15 cellular contexts compared by ENCODE assay signal in genomic region chr17:31130286-31131224, GRCh38. TPM values are rescaled to one million over a fixed set of nuclear protein-coding genes. Genes with fewer than 3 reads are reported as not detected.
DNase-seq lines count a peak whose midpoint lies in the region; ATAC-seq and TF ChIP-seq lines count a peak whose summit lies in the region.
"Had no signal": no experiment of that assay in that cellular context is flagged by ENCODE, and none has a peak within 500 bp of the region (broad histone marks: within the 10 kb centered on the region; RNA-seq: fewer than 3 reads in every experiment).

No MANE protein-coding gene starts in this region.

- no peak overlapping the region for H3K4me3 ChIP-seq in heart right ventricle
- H3K4me3 ChIP-seq in prostate gland, result no peak overlapping the region
- H3K4me3 ChIP-seq in transverse colon, result no peak overlapping the region
- H3K4me3 ChIP-seq: adrenal gland, skin epidermis had no signal

- ATAC-seq in central memory CD8-positive, alpha-beta T cell (replicated peaks; ENCODE audit: extremely low read depth, poor library complexity, severe bottlenecking), result no peak
- ATAC-seq in heart right ventricle (peak; percentile 85 to 96 (median 94)), GM18517 (IDR thresholded peaks at IDR 0.05; ENCODE audit: unreplicated experiment) (no peak)

- H3K9me3 Mint-ChIP-seq in H9 (no peaks in the 10 kb centered on the region), neural crest cell (peaks cover 2% of the 10 kb centered on the region)
- no peaks in the 10 kb centered on the region for H3K9me3 Mint-ChIP-seq in central memory CD8-positive, alpha-beta T cell
- H3K9me3 Mint-ChIP-seq: CD8-positive, alpha-beta memory T cell; T-helper 2 cell treated with Interferon-gamma antibody and Interleukin-4, amounts not matched to agents 5 μg/mL and 100 μg/mL, for 36 hours had no signal

- no peak overlapping the region for H3K56ac ChIP-seq in H9 (ENCODE audit: insufficient read length, low read depth, low read length)

- no peak overlapping the region for H2BK12ac ChIP-seq in H9 (ENCODE audit: insufficient read length, low read depth, low read length)

- H2AK5ac ChIP-seq in H9 (ENCODE audit: insufficient read length, low read length), result no peak overlapping the region

- H3K4me3 Mint-ChIP-seq in H9 (peak overlapping the region in 1 of 2 experiments; percentile 37; a peak in 1 of 5 replicates), neural crest cell (no peak overlapping the region)
- H3K4me3 Mint-ChIP-seq in central memory CD8-positive, alpha-beta T cell, result no peak overlapping the region
- H3K4me3 Mint-ChIP-seq: CD8-positive, alpha-beta memory T cell; T-helper 2 cell treated with Interferon-gamma antibody and Interleukin-4, amounts not matched to agents 5 μg/mL and 100 μg/mL, for 36 hours had no signal

- no peaks in the 10 kb centered on the region for H3K27me3 Mint-ChIP-seq in H9 (ENCODE audit: low read depth)
- no peaks in the 10 kb centered on the region for H3K27me3 Mint-ChIP-seq in central memory CD8-positive, alpha-beta T cell
- no peaks in the 10 kb centered on the region for H3K27me3 Mint-ChIP-seq in neural crest cell (ENCODE audit: low read depth)
- H3K27me3 Mint-ChIP-seq: CD8-positive, alpha-beta memory T cell had no signal

- no peaks in the 10 kb centered on the region for H3K4me1 ChIP-seq in H9 (ENCODE audit: insufficient read depth, low read length)
- peaks cover 9 to 38% (median 14%) of the 10 kb centered on the region in 9 donors for H3K4me1 ChIP-seq in heart right ventricle
- no peaks in the 10 kb centered on the region for H3K4me1 ChIP-seq in prostate gland (replicated peaks)
- H3K4me1 ChIP-seq in transverse colon, result no peaks in the 10 kb centered on the region

- no peak overlapping the region for H3K9ac ChIP-seq in H9 (ENCODE audit: extremely low read depth, insufficient read length, low read length)

- WGBS in H9 (ENCODE audit: extremely low coverage, insufficient read length, low lambda C conversion rate), result no CpG with 5 or more reads among the region's 15 CpGs
- 53 to 63% methylated on average over 15 of the region's 15 CpGs for WGBS in heart right ventricle, 2 donors
- 62% methylated on average over 15 of the region's 15 CpGs for WGBS in prostate gland
- WGBS in transverse colon (ENCODE audit: low coverage in 1 of 2), 2 donors, result 98% methylated on average over 13 of the region's 15 CpGs; no CpG with 5 or more reads in 1 of the 2 donors

- H3K36me3 ChIP-seq in heart right ventricle (no peaks in the 10 kb centered on the region), prostate gland (no peaks in the 10 kb centered on the region), transverse colon (no peaks in the 10 kb centered on the region)
- H3K36me3 ChIP-seq: adrenal gland had no signal

- H3K27ac Mint-ChIP-seq in H9, result peak overlapping the region in 1 of 3 experiments; percentile 70; a peak in 2 of 7 replicates
- peak overlapping the region; percentile 29 for H3K27ac Mint-ChIP-seq in central memory CD8-positive, alpha-beta T cell (ENCODE audit: low read depth)
- H3K27ac Mint-ChIP-seq in neural crest cell (ENCODE audit: unreplicated experiment), result peak overlapping the region; percentile 67
- H3K27ac Mint-ChIP-seq: T-helper 2 cell treated with Interferon-gamma antibody and Interleukin-4, amounts not matched to agents 5 μg/mL and 100 μg/mL, for 36 hours had no signal

- no peak overlapping the region for H3K14ac ChIP-seq in H9 (ENCODE audit: insufficient read depth, low read length)

- no peak overlapping the region for H2AFZ ChIP-seq in H9 (ENCODE audit: low read length)

- no peak overlapping the region for H3K18ac ChIP-seq in H9 (ENCODE audit: insufficient read length, low read depth, low read length)

- no peaks in the 10 kb centered on the region for H3K79me1 ChIP-seq in H9 (ENCODE audit: insufficient read depth, low read depth, low read length, poor library complexity, severe bottlenecking)

- TF ChIP-seq CTCF in H9 (conservative IDR thresholded peaks at IDR 0.05) (no peak), heart right ventricle (IDR thresholded peaks at IDR 0.05) (no peak), neural crest cell (conservative IDR thresholded peaks at IDR 0.05) (no peak), prostate gland (IDR thresholded peaks at IDR 0.05) (no peak), transverse colon (IDR thresholded peaks at IDR 0.05) (no peak)

- H4K91ac ChIP-seq in H9 (ENCODE audit: insufficient read length, low read depth, low read length), result no peak overlapping the region

- H3K36me3 Mint-ChIP-seq in H9 (ENCODE audit: insufficient read depth in 1 of 3, low read depth in 3 of 3), result peaks cover 0 to 3% (median 0%) of the 10 kb centered on the region in 3 experiments; a peak in 2 of 7 replicates
- H3K36me3 Mint-ChIP-seq in central memory CD8-positive, alpha-beta T cell (ENCODE audit: insufficient read depth), result no peaks in the 10 kb centered on the region
- peaks cover 3% of the 10 kb centered on the region for H3K36me3 Mint-ChIP-seq in neural crest cell (ENCODE audit: low read depth)

- no peak overlapping the region for H3K4me2 ChIP-seq in H9 (ENCODE audit: insufficient read depth, insufficient read length, low read length)

- H4K5ac ChIP-seq in H9 (ENCODE audit: insufficient read length, low read depth, low read length), result no peak overlapping the region

- H2BK120ac ChIP-seq in H9 (ENCODE audit: low read depth, low read length, poor library complexity, severe bottlenecking), result no peak overlapping the region

- no peak for TF ChIP-seq EP300 in transverse colon (IDR thresholded peaks at IDR 0.05; ENCODE audit: low read depth)

- no peak overlapping the region for H4K8ac ChIP-seq in H9 (replicated peaks; ENCODE audit: insufficient read length, low read depth, low read length)

- no peaks in the 10 kb centered on the region for H4K20me1 ChIP-seq in H9 (ENCODE audit: control insufficient read depth, insufficient read depth, insufficient read length)

- H3K9me3 ChIP-seq in H9 (ENCODE audit: control insufficient read depth, low read depth, low read length) (no peaks in the 10 kb centered on the region), heart right ventricle (peaks cover 0 to 4% (median 0%) of the 10 kb centered on the region in 11 donors), prostate gland (no peaks in the 10 kb centered on the region), transverse colon (no peaks in the 10 kb centered on the region)
- H3K9me3 ChIP-seq: adrenal gland had no signal

- in situ Hi-C loops in transverse colon (cut with MboI; ENCODE audit: low pct_ligation_motif_present in 1 of 4, low pct_unique_long_range_greater_than_20kb in 1 of 4, low sequenced_read_pairs in 3 of 4), result no loop called here

- H2BK5ac ChIP-seq in H9 (ENCODE audit: insufficient read length, low read length), result no peak overlapping the region

- no peak overlapping the region for H2BK20ac ChIP-seq in H9 (ENCODE audit: low read depth, low read length, poor library complexity, severe bottlenecking)

- intact Hi-C loops in heart right ventricle (cut with DNase I), result no loop called here
- intact Hi-C loops in prostate gland (cut with DNase I), result no loop called here
- intact Hi-C loops in transverse colon (cut with DNase I; ENCODE audit: low total_unique reads), result no loop called here

- H3K27ac ChIP-seq in H9 (ENCODE audit: insufficient read length, low read depth, low read length) (no peak overlapping the region), heart right ventricle (peak overlapping the region in 7 of 10 donors; percentile 36 to 79 (median 55)), prostate gland (no peak overlapping the region), transverse colon (no peak overlapping the region)
- H3K27ac ChIP-seq: adrenal gland, skin epidermis had no signal

- H3T11ph ChIP-seq in H9 (ENCODE audit: low read length), result no peak overlapping the region

- H3K23me2 ChIP-seq in H9 (ENCODE audit: insufficient read length, low read depth, low read length, poor library complexity, severe bottlenecking), result no peaks in the 10 kb centered on the region

- H3K79me2 ChIP-seq in H9 (ENCODE audit: insufficient read depth, low read length), result peaks cover 2% of the 10 kb centered on the region; the same call in 1 of the 2 replicates

- H3K23ac ChIP-seq in H9 (ENCODE audit: insufficient read length, low read depth, low read length), result no peak overlapping the region

- DNase-seq in H9 (peak; percentile 41), heart right ventricle (peak; percentile 74 to 75), neural crest cell (ENCODE audit: low read depth, low spot score) (no peak), prostate gland (ENCODE audit: low spot score) (no peak), transverse colon (no peak), NCI-H1105 (lab: John Stamatoyannopoulos, UW) (no peak)
- DNase-seq in central memory CD8-positive, alpha-beta T cell (ENCODE audit: low spot score in 2 of 2), result no peak
- DNase-seq: adrenal gland; CD8-positive, alpha-beta memory T cell; NCI-H1092 treated with DMSO at 0.1 percent for 48 hours; NCI-H69; OCI-M1 had no signal

- no peak overlapping the region for H3K4ac ChIP-seq in H9 (ENCODE audit: low read depth, low read length)

- no peaks in the 10 kb centered on the region for H3K27me3 ChIP-seq in H9 (ENCODE audit: insufficient read depth, low read length)
- no peaks in the 10 kb centered on the region for H3K27me3 ChIP-seq in heart right ventricle
- no peaks in the 10 kb centered on the region for H3K27me3 ChIP-seq in prostate gland (replicated peaks; ENCODE audit: insufficient read depth)
- H3K27me3 ChIP-seq in transverse colon, result no peaks in the 10 kb centered on the region
- H3K27me3 ChIP-seq: adrenal gland had no signal

- no peak overlapping the region for H2BK15ac ChIP-seq in H9 (ENCODE audit: low read depth, low read length)

- TF ChIP-seq POLR2A in prostate gland (IDR thresholded peaks at IDR 0.05) (no peak), transverse colon (IDR thresholded peaks at IDR 0.05) (no peak)

- H3K4me1 Mint-ChIP-seq in H9 (peaks cover 22 to 25% of the 10 kb centered on the region in 2 experiments), neural crest cell (peaks cover 28% of the 10 kb centered on the region)
- peaks cover 16% of the 10 kb centered on the region for H3K4me1 Mint-ChIP-seq in central memory CD8-positive, alpha-beta T cell
- H3K4me1 Mint-ChIP-seq: CD8-positive, alpha-beta memory T cell had no signal

RNA-seq across cellular contexts. Expression of gene NF1, which starts 35.8 kb away (rescaled TPM):
- total RNA-seq in H9 (2021) (37.9 and 38.1 TPM in 2 replicates), heart right ventricle (10 to 100 TPM; 41.9 to 71.0 (median 58.9) TPM), neural crest cell (60.6 and 62.9 TPM in 2 replicates), prostate gland (10 to 100 TPM; 62.3 to 68.0 TPM), transverse colon (100 to 1,000 TPM in 1 of 4 donors, 10 to 100 TPM in 3; 34.8 to 106 (median 59.2) TPM)
- polyA plus RNA-seq in heart right ventricle, result 1 to 10 TPM; 4.2 to 7.6 TPM

Comparison
In these comparisons a context has a peak if more than half of its experiments do, and no peak if none do; other contexts are left out.
1. DNase-seq: peak in H9 (single experiment) and heart right ventricle (2 of 2); none in central memory CD8-positive, alpha-beta T cell (0 of 2), neural crest cell (single experiment), prostate gland (single experiment), transverse colon (single experiment) and NCI-H1105 (single experiment).
2. H3K27ac ChIP-seq: peak in heart right ventricle (7 of 10); none in H9 (single experiment), prostate gland (0 of 2) and transverse colon (0 of 4).
3. ATAC-seq: peak in heart right ventricle (8 of 8); none in central memory CD8-positive, alpha-beta T cell (single experiment) and GM18517 (single experiment).